25 cellular contexts compared by ENCODE assay signal in genomic region chr3:195036203-195037016, GRCh38.
DNase-seq lines count a peak whose midpoint lies in the region; ATAC-seq, FAIRE-seq and TF ChIP-seq lines count a peak whose summit lies in the region.
"Had no signal": no experiment of that assay in that cellular context is flagged by ENCODE, and none has a peak within 500 bp of the region (broad histone marks: within the 10 kb centered on the region; RNA-seq: fewer than 3 reads in every experiment).

No MANE protein-coding gene starts in this region.

- 2% methylated on average over 25 of the region's 27 CpGs for WGBS in K562 (ENCODE audit: insufficient coverage, low coverage, missing lambda C conversion rate)
- no CpG with 5 or more reads among the region's 27 CpGs for WGBS in mesendoderm (ENCODE audit: extremely low coverage, insufficient coverage, low lambda C conversion rate)

- no peak overlapping the region for H4K5ac ChIP-seq in mesendoderm (ENCODE audit: low read length)

- no peak overlapping the region for H2BK15ac ChIP-seq in mesendoderm (replicated peaks; ENCODE audit: low read depth)

- no peak overlapping the region for H2AK5ac ChIP-seq in mesendoderm (ENCODE audit: low read length)

- peak overlapping the region; percentile 17 for H3K56ac ChIP-seq in mesendoderm (ENCODE audit: low read length)

- H3K36me3 ChIP-seq in K562 (ENCODE audit: control insufficient read depth, insufficient read depth, low read length): no peaks in the 10 kb centered on the region
- no peaks in the 10 kb centered on the region for H3K36me3 ChIP-seq in mesendoderm (ENCODE audit: control insufficient read depth, insufficient read depth, low read length)
- H3K36me3 ChIP-seq: BLaER1, HAP-1 had no signal

- H3K79me1 ChIP-seq in mesendoderm (ENCODE audit: low read length): no peaks in the 10 kb centered on the region

- no TSS peak for BruUV-seq in K562 (replicated peaks; lab: Mats Ljungman, UMichigan)

- TF ChIP-seq RAD21 in K562 (CRISPR knock-in tag; conservative IDR thresholded peaks at IDR 0.05 in 1 of 2, IDR thresholded peaks at IDR 0.05 in 1 of 2): no peak

- H4K20me1 ChIP-seq in K562 (replicated peaks; ENCODE audit: control insufficient read depth, insufficient read depth, low read length): no peaks in the 10 kb centered on the region
- H4K20me1 ChIP-seq: BLaER1 had no signal

- no peak overlapping the region for H3K27ac Mint-ChIP-seq in naive thymus-derived CD8-positive, alpha-beta T cell
- no peak overlapping the region for H3K27ac Mint-ChIP-seq in T-helper 17 cell
- H3K27ac Mint-ChIP-seq: CD4-positive, CD25-positive, alpha-beta regulatory T cell had no signal

- H3K79me2 ChIP-seq in K562 (ENCODE audit: control insufficient read depth, insufficient read depth, low read length): no peaks in the 10 kb centered on the region
- no peaks in the 10 kb centered on the region for H3K79me2 ChIP-seq in mesendoderm (ENCODE audit: control insufficient read depth, insufficient read depth, low read length)

- no peak overlapping the region for H3K4me3 Mint-ChIP-seq in naive thymus-derived CD8-positive, alpha-beta T cell
- H3K4me3 Mint-ChIP-seq in T-helper 17 cell: no peak overlapping the region
- H3K4me3 Mint-ChIP-seq: CD4-positive, CD25-positive, alpha-beta regulatory T cell had no signal

- no peaks in the 10 kb centered on the region for H3K9me3 Mint-ChIP-seq in naive thymus-derived CD8-positive, alpha-beta T cell

- peaks cover 57 to 79% of the 10 kb centered on the region in 2 experiments for H3K27me3 ChIP-seq in K562 (ENCODE audit: control insufficient read depth in 2 of 2, insufficient read depth in 2 of 2, low read length in 2 of 2)
- H3K27me3 ChIP-seq in mesendoderm (ENCODE audit: insufficient read depth, low read length, poor library complexity): no peaks in the 10 kb centered on the region
- H3K27me3 ChIP-seq: BLaER1 had no signal

- CTCF ChIA-PET in K562 (lab: Yijun Ruan, JAX; ENCODE audit: low intra/inter-chr PET ratio): no interaction called here

- intact Hi-C loops in cardiac septum (cut with DNase I): no loop called here
- intact Hi-C loops in left ventricle myocardium superior (cut with micrococcal nuclease): no loop called here
- intact Hi-C loops in K562 (cut with micrococcal nuclease): no loop called here

- H3K4me1 ChIP-seq in K562 (replicated peaks in 1 of 2; ENCODE audit: control insufficient read depth in 2 of 2, insufficient read depth in 2 of 2, low read length in 2 of 2): peaks cover 0 to 12% of the 10 kb centered on the region in 2 experiments; a peak in 2 of 5 replicates
- peaks cover 14% of the 10 kb centered on the region for H3K4me1 ChIP-seq in mesendoderm (ENCODE audit: control insufficient read depth, low read depth, low read length)
- H3K4me1 ChIP-seq: HAP-1 had no signal

- POLR2A ChIA-PET in K562 (lab: Yijun Ruan, JAX): no interaction called here
- POLR2A ChIA-PET in naive thymus-derived CD8-positive, alpha-beta T cell (lab: Charles Lee): no interaction called here

- no peak for FAIRE-seq in K562 (lab: Jason Lieb, UNC)
- FAIRE-seq: D721Med, GM12891 had no signal

- no peak overlapping the region for H3K4ac ChIP-seq in mesendoderm (ENCODE audit: low read depth, low read length)

- no peak overlapping the region for H2BK120ac ChIP-seq in mesendoderm (ENCODE audit: low read depth, low read length)

- H3K4me3 ChIP-seq in K562 (no peak overlapping the region), mesendoderm (ENCODE audit: low read length) (no peak overlapping the region)
- H3K4me3 ChIP-seq: BLaER1, GM23248, HAP-1 had no signal

- ATAC-seq in left ventricle myocardium superior: no peak
- no peak for ATAC-seq in K562
- no peak for ATAC-seq in naive thymus-derived CD8-positive, alpha-beta T cell
- no peak for ATAC-seq in GM21576 (IDR thresholded peaks at IDR 0.05; ENCODE audit: unreplicated experiment)
- ATAC-seq in T-helper 17 cell: no peak

- DNase-seq in cardiac septum (ENCODE audit: low spot score) (peak; percentile 53), left ventricle myocardium superior (no peak), K562 (ENCODE audit: extremely low read depth in 1 of 4, low spot score in 3 of 4) (no peak), mesendoderm (no peak), T-helper 17 cell (no peak)
- DNase-seq in naive thymus-derived CD8-positive, alpha-beta T cell: no peak
- DNase-seq: CD4-positive, CD25-positive, alpha-beta regulatory T cell; DMS79; EL; GDM1; GM23248; IMR-90; NCI-H1092; NCI-H1417 treated with DMSO at 0.1 percent for 48 hours; NCI-H1694 treated with DMSO at 0.1 percent for 48 hours; NCI-H2081; NCI-H2227 treated with DMSO at 0.1 percent for 48 hours; NCI-H526 treated with DMSO at 0.1 percent for 48 hours; SHP77 had no signal

- H3K9ac ChIP-seq in K562 (ENCODE audit: insufficient read depth in 1 of 2, low read depth in 2 of 2, low read length in 2 of 2): no peak overlapping the region
- H3K9ac ChIP-seq in mesendoderm (ENCODE audit: low read length): no peak overlapping the region
- H3K9ac ChIP-seq: BLaER1, GM23248 had no signal

- H2BK5ac ChIP-seq in mesendoderm (ENCODE audit: low read length): no peak overlapping the region

- in situ Hi-C loops in K562 (cut with MboI): no loop called here

- peaks cover 0 to 3% (median 1%) of the 10 kb centered on the region in 4 donors for H3K4me1 Mint-ChIP-seq in naive thymus-derived CD8-positive, alpha-beta T cell
- peaks cover 7% of the 10 kb centered on the region for H3K4me1 Mint-ChIP-seq in T-helper 17 cell

- no peak overlapping the region for H4K8ac ChIP-seq in mesendoderm (ENCODE audit: low read depth, low read length)

- H3K4me2 ChIP-seq in K562 (ENCODE audit: insufficient read depth, low read length): no peak overlapping the region
- H3K4me2 ChIP-seq in mesendoderm (ENCODE audit: low read length): no peak overlapping the region
- H3K4me2 ChIP-seq: BLaER1 had no signal

- peaks cover 0 to 3% (median 0%) of the 10 kb centered on the region in 5 donors for H3K27me3 Mint-ChIP-seq in naive thymus-derived CD8-positive, alpha-beta T cell
- peaks cover 27% of the 10 kb centered on the region for H3K27me3 Mint-ChIP-seq in T-helper 17 cell

- no peak for TF ChIP-seq POLR2A in K562 (conservative IDR thresholded peaks at IDR 0.05)

- no peaks in the 10 kb centered on the region for H3K9me1 ChIP-seq in K562 (ENCODE audit: control insufficient read depth, insufficient read depth, low read length)

- no peak overlapping the region for H3K23ac ChIP-seq in mesendoderm (ENCODE audit: low read length)

- H3K27ac ChIP-seq in K562 (ENCODE audit: extremely low read depth, low read depth, low read length): no peak overlapping the region
- H3K27ac ChIP-seq in mesendoderm (ENCODE audit: low read depth, low read length): no peak overlapping the region
- H3K27ac ChIP-seq: BLaER1, GM23248, RWPE1 had no signal

- TF ChIP-seq CTCF in K562 (IDR thresholded peaks at IDR 0.05 in 2 of 3, conservative IDR thresholded peaks at IDR 0.05 in 1 of 3; ENCODE audit: insufficient read depth in 2 of 3, low read depth in 1 of 3, low read length in 3 of 3): no peak

- H3K18ac ChIP-seq in mesendoderm (ENCODE audit: low read length): no peak overlapping the region

- no peaks in the 10 kb centered on the region for H3K9me3 ChIP-seq in K562 (replicated peaks; ENCODE audit: control insufficient read depth, insufficient read depth, low read depth, low read length)
- no peaks in the 10 kb centered on the region for H3K9me3 ChIP-seq in T-helper 17 cell (ENCODE audit: control insufficient read depth, low read length, poor library complexity, severe bottlenecking)
- H3K9me3 ChIP-seq: BLaER1, HAP-1 had no signal

- H2AFZ ChIP-seq in K562 (ENCODE audit: low read depth, low read length): no peak overlapping the region
- H2AFZ ChIP-seq: GM23248 had no signal

- no peaks in the 10 kb centered on the region for H3K36me3 Mint-ChIP-seq in naive thymus-derived CD8-positive, alpha-beta T cell
- H3K36me3 Mint-ChIP-seq in T-helper 17 cell (ENCODE audit: low read depth): no peaks in the 10 kb centered on the region
- H3K36me3 Mint-ChIP-seq: CD4-positive, CD25-positive, alpha-beta regulatory T cell had no signal

- no peak for TF ChIP-seq EP300 in K562 (IDR thresholded peaks at IDR 0.05; ENCODE audit: low read length)

TF ChIP-seq in K562, 482 proteins besides CTCF, POLR2A, EP300 and RAD21:
- TF ChIP-seq ZNF140 (CRISPR knock-in tag; IDR thresholded peaks at IDR 0.05): no peak
- TF ChIP-seq CHD4 (IDR thresholded peaks at IDR 0.05; ENCODE audit: insufficient read depth, insufficient replicate concordance, low read depth, low read length, poor library complexity, severe bottlenecking): no peak
- no peak for TF ChIP-seq JUND (IDR thresholded peaks at IDR 0.05; ENCODE audit: borderline replicate concordance, low read depth, low read length)
- TF ChIP-seq JUND (tag; IDR thresholded peaks at IDR 0.05; ENCODE audit: borderline replicate concordance, low read depth, low read length): no peak
- TF ChIP-seq CBX5 (IDR thresholded peaks at IDR 0.05; ENCODE audit: borderline replicate concordance, low read depth): no peak
- no peak for TF ChIP-seq ZNF644 (tag; IDR thresholded peaks at IDR 0.05; ENCODE audit: low read depth)
- TF ChIP-seq ZBTB7A (IDR thresholded peaks at IDR 0.05; ENCODE audit: borderline replicate concordance, control insufficient read depth, low read depth, low read length): peak; percentile 39; the same call in 1 of the 2 replicates
- no peak for TF ChIP-seq MTA3 (IDR thresholded peaks at IDR 0.05; ENCODE audit: borderline replicate concordance)
- no peak for TF ChIP-seq KHSRP (IDR thresholded peaks at IDR 0.05)
TF ChIP-seq in K562: peak in this region for 1.
